Comparison of ENCODE assay signal across 8 cellular contexts in the genomic region with DNA sequence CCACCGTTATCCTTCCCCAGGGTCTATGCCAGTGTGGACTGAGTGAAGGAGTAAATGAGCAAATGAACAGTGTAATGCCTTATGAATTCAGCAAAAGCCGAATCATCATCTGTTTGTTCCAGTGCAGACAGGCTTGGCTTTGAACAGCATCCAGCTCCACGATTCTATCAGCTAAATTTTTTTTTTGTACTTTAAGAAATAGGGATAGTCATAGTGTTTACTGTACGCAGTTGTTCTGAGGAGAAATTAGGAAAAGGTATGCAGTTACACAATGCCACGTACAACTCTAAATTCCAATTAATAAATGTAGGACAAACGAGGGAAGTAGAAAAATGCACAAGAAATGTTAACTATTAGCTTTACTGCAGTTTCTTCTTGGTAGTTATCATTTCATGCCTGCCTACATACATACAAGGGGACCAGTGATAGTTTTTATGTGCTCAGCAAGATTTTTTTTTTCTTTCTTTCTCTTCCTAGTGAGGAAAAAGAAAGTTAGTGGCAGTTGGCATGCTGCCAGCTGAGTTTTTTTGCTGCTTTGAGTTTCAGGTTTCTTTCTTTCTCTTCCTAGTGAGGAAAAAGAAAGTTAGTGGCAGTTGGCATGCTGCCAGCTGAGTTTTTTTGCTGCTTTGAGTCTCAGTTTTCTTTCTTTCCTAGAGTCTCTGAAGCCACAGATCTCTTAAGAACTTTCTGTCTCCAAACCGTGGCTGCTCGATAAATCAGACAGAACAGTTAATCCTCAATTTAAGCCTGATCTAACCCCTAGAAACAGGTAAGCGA. TPM values are rescaled to one million over a fixed set of nuclear protein-coding genes. Genes with fewer than 3 reads are reported as not detected.
A peak's percentile ranks its signal among the peaks of the same experiment; 100 is the strongest.
DNase-seq lines count a peak whose midpoint lies in the region; ATAC-seq and TF ChIP-seq lines count a peak whose summit lies in the region.

A gene (plus strand): TSS at position 646 of the 777 bp plus-strand sequence. CDS start 7,468 bp downstream, outside the sequence.

- peaks cover 9% of the 10 kb centered on the region for H3K36me3 Mint-ChIP-seq in osteocyte (ENCODE audit: unreplicated experiment)

- H3K4me3 ChIP-seq in ACC112 (ENCODE audit: low read depth, low read length) (peak within 1 kb of the TSS; percentile 87), epithelial cell of esophagus (ENCODE audit: low read length) (peak within 1 kb of the TSS; percentile 30), thoracic aorta (peak within 1 kb of the TSS; percentile 67)

- ATAC-seq in GM19452 (IDR thresholded peaks at IDR 0.05; ENCODE audit: unreplicated experiment) = peak; percentile 43
- ATAC-seq in thoracic aorta (ENCODE audit: insufficient number of reproducible peaks, low FRiP score, low read depth) = no peak

- H3K4me3 Mint-ChIP-seq in osteocyte (ENCODE audit: unreplicated experiment) = peak within 1 kb of the TSS; percentile 67

- peaks cover 46% of the 10 kb centered on the region for H3K79me2 ChIP-seq in ACC112 (ENCODE audit: control insufficient read depth, insufficient read depth, low read length, unreplicated experiment)

- H3K36me3 ChIP-seq in ACC112 (ENCODE audit: insufficient read depth, low read length) = peaks cover 33% of the 10 kb centered on the region
- no peaks in the 10 kb centered on the region for H3K36me3 ChIP-seq in thoracic aorta

- peaks cover 2% of the 10 kb centered on the region for H3K27me3 Mint-ChIP-seq in osteocyte (ENCODE audit: unreplicated experiment)

- DNase-seq in HT1080 (ENCODE audit: low read depth) (peak; percentile 33), epithelial cell of esophagus (ENCODE audit: low read depth) (peak; percentile 60), osteocyte (ENCODE audit: extremely low spot score, unreplicated experiment) (no peak), thoracic aorta (ENCODE audit: low spot score) (no peak), SW480 (ENCODE audit: low spot score) (no peak)
- peak; percentile 0 to 51 for DNase-seq in activated CD8-positive, alpha-beta memory T cell treated with anti-CD3 and anti-CD28 coated beads for 1 hour (ENCODE audit: extremely low read depth in 1 of 2, low read depth in 1 of 2)

- peaks cover 6% of the 10 kb centered on the region for H3K9me3 Mint-ChIP-seq in osteocyte (ENCODE audit: unreplicated experiment)

- peaks cover 48% of the 10 kb centered on the region for H3K4me1 ChIP-seq in ACC112 (ENCODE audit: control insufficient read depth, insufficient read depth, low read length, unreplicated experiment)
- peaks cover 3 to 8% of the 10 kb centered on the region in 2 donors for H3K4me1 ChIP-seq in thoracic aorta (ENCODE audit: control insufficient read depth in 1 of 2, low read depth in 2 of 2)

- peak within 1 kb of the TSS; percentile 70 for H3K27ac Mint-ChIP-seq in osteocyte (ENCODE audit: unreplicated experiment)

- peaks cover 35% of the 10 kb centered on the region for H3K4me1 Mint-ChIP-seq in osteocyte (ENCODE audit: unreplicated experiment)

- no peak for TF ChIP-seq CTCF in epithelial cell of esophagus (IDR thresholded peaks at IDR 0.05; ENCODE audit: insufficient read depth, low read depth, low read length, missing control alignments)
- TF ChIP-seq CTCF in osteocyte (IDR thresholded peaks at IDR 0.05) = no peak
- no peak for TF ChIP-seq CTCF in thoracic aorta (IDR thresholded peaks at IDR 0.05)

- no peaks in the 10 kb centered on the region for H3K27me3 ChIP-seq in ACC112 (ENCODE audit: insufficient read depth, low read length)
- no peaks in the 10 kb centered on the region for H3K27me3 ChIP-seq in thoracic aorta (replicated peaks; ENCODE audit: insufficient read depth)

- H3K9me3 ChIP-seq in thoracic aorta = no peaks in the 10 kb centered on the region

- H3K27ac ChIP-seq in ACC112 (ENCODE audit: low read depth, low read length) (peak within 1 kb of the TSS; percentile 97), thoracic aorta (peak within 1 kb of the TSS; percentile 61 to 65)

- H2AFZ ChIP-seq in ACC112 (ENCODE audit: low read length, unreplicated experiment) = peak within 1 kb of the TSS; percentile 49

RNA-seq across cellular contexts. Expression of the gene that starts here (rescaled TPM):
- not detected in 2 replicates for total RNA-seq in HT1080 (2014; rRNA removed; shearing (Covaris generic))
- 0.01 TPM in 1 of 2 replicates, not detected in the other for polyA plus RNA-seq in HT1080 (2015; cell fraction: cytosol; rRNA removed)
- 0.02 TPM in 1 of 2 replicates, not detected in the other for polyA plus RNA-seq in HT1080 (2015; cell fraction: nucleus; rRNA removed)
- total RNA-seq in osteocyte = 21.2 and 22.1 TPM in 2 replicates
- total RNA-seq in thoracic aorta = 10 to 100 TPM; 17.3 to 18.7 TPM

Comparison
In these comparisons a context has a peak if more than half of its experiments do, and no peak if none do; other contexts are left out.
1. RNA of the gene that starts here (total RNA-seq): 21.2 to 22.1 TPM in osteocyte and 17.3 to 18.7 TPM in thoracic aorta; not detected in HT1080; every median in the first group is over 10 times any median in the second.
2. Peak in DNase-seq in HT1080; RNA of the gene not detected or under 1 TPM.
3. H3K4me3 ChIP-seq: peak in every context shown above with its lines; median percentile 87 in ACC112; 67 in thoracic aorta; 30 in epithelial cell of esophagus.
4. DNase-seq: peak in activated CD8-positive, alpha-beta memory T cell treated with anti-CD3 and anti-CD28 coated beads for 1 hour (2 of 2) and epithelial cell of esophagus (single experiment); none in osteocyte (single experiment), thoracic aorta (single experiment) and SW480 (single experiment).